1 cellular context compared by ENCODE assay signal in genomic region chr14:37544407-37544806, GRCh38.
TF ChIP-seq lines count a peak whose summit lies in the region.

No MANE protein-coding gene starts in this region.

TF ChIP-seq in HepG2, 621 proteins besides CTCF, POLR2A, EP300 and RAD21 (continued from another document):
- no peak for TF ChIP-seq ZHX2 (IDR thresholded peaks at IDR 0.05; ENCODE audit: low read depth)
- peak; percentile 44; the same call in 1 of the 2 replicates for TF ChIP-seq ZHX2 (CRISPR knock-in tag; IDR thresholded peaks at IDR 0.05; ENCODE audit: borderline replicate concordance)
- no peak for TF ChIP-seq ATF7 (IDR thresholded peaks at IDR 0.05)
- TF ChIP-seq ATF7 (CRISPR knock-in tag; IDR thresholded peaks at IDR 0.05): no peak
- no peak for TF ChIP-seq KDM5B (CRISPR knock-in tag; IDR thresholded peaks at IDR 0.05; ENCODE audit: borderline replicate concordance)
- TF ChIP-seq MTF1 (CRISPR knock-in tag; IDR thresholded peaks at IDR 0.05): 0 out of 2 replicates have a peak, but pooled peaks have one; percentile 30
- TF ChIP-seq ZNF234 (CRISPR knock-in tag; conservative IDR thresholded peaks at IDR 0.05): no peak
- TF ChIP-seq ZBED4 (CRISPR knock-in tag; IDR thresholded peaks at IDR 0.05; ENCODE audit: borderline replicate concordance): no peak
- TF ChIP-seq MAFK (conservative IDR thresholded peaks at IDR 0.05 in 1 of 2, IDR thresholded peaks at IDR 0.05 in 1 of 2; ENCODE audit: low read length in 2 of 2): no peak
- TF ChIP-seq ZNF18 (CRISPR knock-in tag; IDR thresholded peaks at IDR 0.05; ENCODE audit: insufficient replicate concordance): no peak
